ENCODE assay signal across 9 cellular contexts in genomic region chr9:111298831-111299603, GRCh38.
DNase-seq lines count a peak whose midpoint lies in the region; TF ChIP-seq lines count a peak whose summit lies in the region.
"Had no signal": no experiment of that assay in that cellular context is flagged by ENCODE, and none has a peak within 500 bp of the region (broad histone marks: within the 10 kb centered on the region; RNA-seq: fewer than 3 reads in every experiment).

No MANE protein-coding gene starts in this region.

- peak; percentile 68 for DNase-seq in ACHN
- DNase-seq in MV-4-11 (lab: John Stamatoyannopoulos, UW): peak; percentile 68
- DNase-seq in fibroblast of the conjunctiva (ENCODE audit: low read depth): peak; percentile 82
- DNase-seq in GOT3 (lab: John Stamatoyannopoulos, UW): no peak
- DNase-seq in activated naive CD4-positive, alpha-beta T cell treated with anti-CD3 and anti-CD28 coated beads, Interleukin-2, amount 50 U/mL, for 16 hours: no peak
- DNase-seq: naive B cell had no signal

- no peak overlapping the region for H3K9ac ChIP-seq in SU-DHL-6 (ENCODE audit: low read length)

- H3K79me2 ChIP-seq in SU-DHL-6 (ENCODE audit: insufficient read depth, low read length): no peaks in the 10 kb centered on the region

- H3F3A ChIP-seq in SU-DHL-6 (ENCODE audit: insufficient read depth): no peaks in the 10 kb centered on the region

- H3K4me1 ChIP-seq in neutrophil (ENCODE audit: control insufficient read depth in 1 of 2, insufficient read depth in 1 of 2, low read depth in 1 of 2, low read length in 1 of 2): no peaks in the 10 kb centered on the region

- H3K27ac ChIP-seq in SU-DHL-6 (ENCODE audit: low read depth, low read length) (no peak overlapping the region), neutrophil (no peak overlapping the region)

- H4K20me1 ChIP-seq in SU-DHL-6 (ENCODE audit: low read depth, low read length): no peaks in the 10 kb centered on the region

- no peaks in the 10 kb centered on the region for H3K36me3 ChIP-seq in SU-DHL-6 (ENCODE audit: low read length)
- no peaks in the 10 kb centered on the region for H3K36me3 ChIP-seq in neutrophil

- H2AFZ ChIP-seq in SU-DHL-6 (ENCODE audit: low read depth, low read length, severe bottlenecking): no peak overlapping the region

- TF ChIP-seq CTCF in GM12872 (IDR thresholded peaks at IDR 0.05; ENCODE audit: insufficient read depth, low read depth, low read length) (peak; percentile 59; the same call in 2 of the 3 replicates), SU-DHL-6 (IDR thresholded peaks at IDR 0.05; ENCODE audit: insufficient read depth, low read length, poor library complexity, severe bottlenecking) (peak; percentile 71), neutrophil (IDR thresholded peaks at IDR 0.05) (peak; percentile 87)

- H3K4me3 ChIP-seq in SU-DHL-6 (ENCODE audit: insufficient read depth, low read length, poor library complexity, severe bottlenecking): no peak overlapping the region
- no peak overlapping the region for H3K4me3 ChIP-seq in neutrophil (ENCODE audit: low read depth in 1 of 2, low read length in 1 of 2)

- in situ Hi-C loops in ACHN (cut with HindIII; ENCODE audit: low pct_ligation_motif_present, low pct_unique_long_range_greater_than_20kb, low sequenced_read_pairs): no loop called here

- H3K9me2 ChIP-seq in SU-DHL-6 (replicated peaks; ENCODE audit: insufficient read depth, low read length): no peaks in the 10 kb centered on the region

- H3K27me3 ChIP-seq in SU-DHL-6 (ENCODE audit: low read length): no peaks in the 10 kb centered on the region
- H3K27me3 ChIP-seq in neutrophil: peaks cover 5% of the 10 kb centered on the region

- H3K4me2 ChIP-seq in SU-DHL-6 (ENCODE audit: low read depth, low read length, poor library complexity, severe bottlenecking): no peak overlapping the region

- H3K9me3 ChIP-seq in SU-DHL-6 (ENCODE audit: insufficient read depth, low read length) (no peaks in the 10 kb centered on the region), neutrophil (no peaks in the 10 kb centered on the region)

Comparison
In these comparisons a context has a peak if more than half of its experiments do, and no peak if none do; other contexts are left out.
1. DNase-seq: peak in ACHN (single experiment), MV-4-11 (single experiment) and fibroblast of the conjunctiva (single experiment); none in GOT3 (single experiment) and activated naive CD4-positive, alpha-beta T cell treated with anti-CD3 and anti-CD28 coated beads, Interleukin-2, amount 50 U/mL, for 16 hours (single experiment).
2. Peak in every context shown above with its lines, with median percentiles within 50 percentile points of each other: CTCF ChIP-seq.